25 cellular contexts compared by ENCODE assay signal in the genomic region with DNA sequence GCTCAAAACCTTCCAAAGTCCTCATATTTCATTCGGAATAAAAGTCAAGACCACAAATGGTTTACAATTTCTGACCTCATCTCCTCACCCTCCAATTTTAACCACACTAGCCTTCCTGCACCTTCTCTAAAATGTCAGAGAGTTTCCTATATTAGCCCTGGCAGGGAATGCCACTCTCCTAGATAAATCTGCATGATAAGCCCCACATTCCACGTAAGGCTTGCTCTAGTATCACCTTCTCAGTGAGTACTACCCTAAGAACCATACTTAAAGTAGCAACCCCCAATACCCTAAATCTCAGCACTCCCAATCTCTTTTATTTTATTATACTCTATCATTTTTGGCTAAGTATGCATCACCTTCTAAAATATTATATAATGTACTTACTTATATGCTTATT.
"Had no signal": no experiment of that assay in that cellular context is flagged by ENCODE, and none has a peak within 500 bp of the region (broad histone marks: within the 10 kb centered on the region; RNA-seq: fewer than 3 reads in every experiment).

No MANE protein-coding gene starts in this region.

- H3K4me1 ChIP-seq: lower lobe of right lung, pancreas, prostate gland, suprapubic skin, tibial artery, upper lobe of right lung had no signal

- H3K36me3 ChIP-seq: lower lobe of right lung, pancreas, prostate gland, suprapubic skin, thoracic aorta, tibial artery, upper lobe of right lung had no signal

- H3K27me3 ChIP-seq: pancreas, suprapubic skin, tibial artery, upper lobe of right lung had no signal

- H3K4me3 ChIP-seq: lower lobe of right lung, mucosa of descending colon, pancreas, prostate gland, skin epidermis, suprapubic skin, thoracic aorta, tibial artery, upper lobe of right lung had no signal

- DNase-seq: head of caudate nucleus; hippocampal formation; kidney glomerular epithelial cell; left cardiac atrium; lower lobe of right lung; mammary epithelial cell; midbrain; mucosa of descending colon; naive thymus-derived CD4-positive, alpha-beta T cell; pancreas; posterior cingulate gyrus; retina; right cardiac atrium; stimulated activated CD4-positive, alpha-beta T cell treated with anti-CD3 and anti-CD28 coated beads, Interleukin-12 subunit alpha, Interleukin-12 subunit beta, amount 100 ng/mL, for 4 hours; stimulated activated CD4-positive, alpha-beta T cell treated with anti-CD3 and anti-CD28 coated beads, Interleukin-15, amount 100 ng/mL, for 24 hours; stimulated activated CD4-positive, alpha-beta T cell treated with anti-CD3 and anti-CD28 coated beads, Interleukin-2, amount 100 ng/mL, for 24 hours; stimulated activated CD4-positive, alpha-beta T cell treated with anti-CD3 and anti-CD28 coated beads, Interleukin-4, amount 100 ng/mL, for 1 hour; stimulated activated naive CD4-positive, alpha-beta T cell; tibial artery; trophoblast cell; upper lobe of right lung had no signal

- H3K9me3 ChIP-seq: lower lobe of right lung, mucosa of descending colon, pancreas, prostate gland, suprapubic skin, thoracic aorta, tibial artery, upper lobe of right lung had no signal

- H3K27ac ChIP-seq: lower lobe of right lung, pancreas, prostate gland, skin epidermis, suprapubic skin, thoracic aorta, tibial artery, upper lobe of right lung had no signal
